27 cellular contexts compared by ENCODE assay signal in the genomic region with DNA sequence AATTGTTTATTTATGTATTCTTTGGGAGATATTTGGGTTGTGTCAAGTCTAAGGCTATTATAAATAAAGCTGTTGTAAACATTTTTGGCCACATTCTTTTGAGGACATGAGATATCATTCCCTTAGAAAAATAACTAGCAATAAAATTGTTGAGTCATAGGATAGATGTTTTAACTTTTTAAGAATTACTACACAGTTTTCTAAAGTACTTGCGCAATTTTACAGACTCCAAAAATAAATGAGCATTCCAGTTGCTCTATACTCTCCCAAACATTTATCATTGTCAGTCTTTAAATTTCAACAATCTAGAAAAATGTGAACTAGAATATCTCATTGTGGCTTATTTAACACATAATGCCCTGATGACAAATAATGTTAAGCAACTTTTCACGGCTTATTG.
A peak's percentile ranks its signal among the peaks of the same experiment; 100 is the strongest.
DNase-seq lines count a peak whose midpoint lies in the region; ATAC-seq, FAIRE-seq and TF ChIP-seq lines count a peak whose summit lies in the region.
"Had no signal": no experiment of that assay in that cellular context is flagged by ENCODE, and none has a peak within 500 bp of the region (broad histone marks: within the 10 kb centered on the region; RNA-seq: fewer than 3 reads in every experiment).

No MANE protein-coding gene starts in this region.

- H3K36me3 ChIP-seq in heart right ventricle = no peaks in the 10 kb centered on the region
- H3K36me3 ChIP-seq: SJSA1 had no signal

- no peaks in the 10 kb centered on the region for H3K4me1 ChIP-seq in heart right ventricle
- H3K4me1 ChIP-seq: SJSA1 had no signal

- no peak for ATAC-seq in activated CD8-positive, alpha-beta T cell treated with anti-CD3 and anti-CD28 coated beads for 36 hours
- ATAC-seq in GM18907 (IDR thresholded peaks at IDR 0.05; ENCODE audit: unreplicated experiment) (no peak), heart right ventricle (no peak)
- ATAC-seq in activated CD8-positive, alpha-beta memory T cell treated with anti-CD3 and anti-CD28 coated beads, Interleukin-2, amount 10 ng/mL, durations not matched to agents 7 days and 5 days = no peak
- ATAC-seq: CD8-positive, alpha-beta T cell had no signal

- CTCF ChIA-PET in activated CD8-positive, alpha-beta T cell treated with anti-CD3 and anti-CD28 coated beads for 36 hours (lab: Charles Lee) = no interaction called here
- CTCF ChIA-PET in activated CD8-positive, alpha-beta memory T cell treated with anti-CD3 and anti-CD28 coated beads, Interleukin-2, amount 10 ng/mL, durations not matched to agents 7 days and 5 days (lab: Charles Lee) = no interaction called here

- H3K27me3 ChIP-seq in heart right ventricle = no peaks in the 10 kb centered on the region
- H3K27me3 ChIP-seq: SJSA1 had no signal

- FAIRE-seq in HTR-8/SVneo (lab: Jason Lieb, UNC) = no peak

- H3K36me3 Mint-ChIP-seq in activated CD8-positive, alpha-beta T cell treated with anti-CD3 and anti-CD28 coated beads for 36 hours (ENCODE audit: low read depth) = no peaks in the 10 kb centered on the region
- no peaks in the 10 kb centered on the region for H3K36me3 Mint-ChIP-seq in activated CD8-positive, alpha-beta memory T cell treated with anti-CD3 and anti-CD28 coated beads, Interleukin-2, amount 10 ng/mL, durations not matched to agents 7 days and 5 days
- H3K36me3 Mint-ChIP-seq: CD8-positive, alpha-beta T cell; IgD-negative memory B cell had no signal

- no peak overlapping the region for H3K27ac ChIP-seq in heart right ventricle
- H3K27ac ChIP-seq: C4-2B, GM23248, KMS-11, SJSA1 had no signal

- 84 to 86% methylated on average over 2 of the region's 2 CpGs for WGBS in heart right ventricle, 2 donors

- no peaks in the 10 kb centered on the region for H3K4me1 Mint-ChIP-seq in activated CD8-positive, alpha-beta T cell treated with anti-CD3 and anti-CD28 coated beads for 36 hours (ENCODE audit: low read depth)
- H3K4me1 Mint-ChIP-seq in activated CD8-positive, alpha-beta memory T cell treated with anti-CD3 and anti-CD28 coated beads, Interleukin-2, amount 10 ng/mL, durations not matched to agents 7 days and 5 days = no peaks in the 10 kb centered on the region
- H3K4me1 Mint-ChIP-seq: B cell, IgD-negative memory B cell had no signal

- no peak overlapping the region for H3K27ac Mint-ChIP-seq in activated CD8-positive, alpha-beta T cell treated with anti-CD3 and anti-CD28 coated beads for 36 hours
- H3K27ac Mint-ChIP-seq in activated CD8-positive, alpha-beta memory T cell treated with anti-CD3 and anti-CD28 coated beads, Interleukin-2, amount 10 ng/mL, durations not matched to agents 7 days and 5 days = no peak overlapping the region
- H3K27ac Mint-ChIP-seq: B cell; CD8-positive, alpha-beta T cell; IgD-negative memory B cell had no signal

- H3K4me3 Mint-ChIP-seq in activated CD8-positive, alpha-beta T cell treated with anti-CD3 and anti-CD28 coated beads for 36 hours = no peak overlapping the region
- H3K4me3 Mint-ChIP-seq in activated CD8-positive, alpha-beta memory T cell treated with anti-CD3 and anti-CD28 coated beads, Interleukin-2, amount 10 ng/mL, durations not matched to agents 7 days and 5 days = no peak overlapping the region
- H3K4me3 Mint-ChIP-seq: B cell; CD8-positive, alpha-beta T cell; IgD-negative memory B cell had no signal

- POLR2A ChIA-PET in activated CD8-positive, alpha-beta T cell treated with anti-CD3 and anti-CD28 coated beads for 36 hours (lab: Charles Lee) = no interaction called here

- peaks cover 15% of the 10 kb centered on the region for H3K9me3 Mint-ChIP-seq in activated CD8-positive, alpha-beta T cell treated with anti-CD3 and anti-CD28 coated beads for 36 hours
- H3K9me3 Mint-ChIP-seq in activated CD8-positive, alpha-beta memory T cell treated with anti-CD3 and anti-CD28 coated beads, Interleukin-2, amount 10 ng/mL, durations not matched to agents 7 days and 5 days (ENCODE audit: low read depth) = peaks cover 4% of the 10 kb centered on the region

- TF ChIP-seq CTCF in fibroblast of villous mesenchyme (IDR thresholded peaks at IDR 0.05; ENCODE audit: insufficient read depth, low read depth, low read length) (no peak), heart right ventricle (IDR thresholded peaks at IDR 0.05) (no peak)
- no peak for TF ChIP-seq CTCF in activated CD8-positive, alpha-beta T cell treated with anti-CD3 and anti-CD28 coated beads for 36 hours (IDR thresholded peaks at IDR 0.05)

- no peak overlapping the region for H3K4me3 ChIP-seq in fibroblast of villous mesenchyme (ENCODE audit: low read depth, low read length)
- H3K4me3 ChIP-seq in heart right ventricle = no peak overlapping the region
- H3K4me3 ChIP-seq: GM23248, SJSA1 had no signal

- intact Hi-C loops in activated CD8-positive, alpha-beta T cell treated with anti-CD3 and anti-CD28 coated beads for 36 hours (cut with micrococcal nuclease) = no loop called here
- intact Hi-C loops in heart right ventricle (cut with DNase I) = no loop called here

- H3K9me3 ChIP-seq in heart right ventricle = peaks cover 0 to 43% (median 2%) of the 10 kb centered on the region in 11 donors

- DNase-seq in EL (peak; percentile 59), HTR-8/SVneo (ENCODE audit: insufficient read length, low spot score) (peak; percentile 3), amniotic epithelial cell (ENCODE audit: low read depth) (peak; percentile 71), fibroblast of villous mesenchyme (ENCODE audit: low read depth) (peak; percentile 27), heart right ventricle (no peak)
- no peak for DNase-seq in activated CD8-positive, alpha-beta T cell treated with anti-CD3 and anti-CD28 coated beads for 36 hours
- no peak for DNase-seq in activated CD8-positive, alpha-beta memory T cell treated with anti-CD3 and anti-CD28 coated beads, Interleukin-2, amount 10 ng/mL, durations not matched to agents 7 days and 5 days
- DNase-seq: CD8-positive, alpha-beta T cell; DMS79 treated with DMSO at 0.1 percent for 48 hours; GM23248; H7; MV-4-11; NCI-H1105; NCI-H1436 treated with DMSO at 0.1 percent for 48 hours; NCI-H1930; NCI-H446 treated with DMSO at 0.1 percent for 48 hours; NCI-H526; NCI-H82; NK-92 treated with Interleukin-12 subunit alpha and Interleukin-12 subunit beta, amount 100 ng/mL, for 24 hours; Right ventricle myocardium superior; RPMI8226 had no signal

- H3K27me3 Mint-ChIP-seq in activated CD8-positive, alpha-beta T cell treated with anti-CD3 and anti-CD28 coated beads for 36 hours = no peaks in the 10 kb centered on the region
- H3K27me3 Mint-ChIP-seq in activated CD8-positive, alpha-beta memory T cell treated with anti-CD3 and anti-CD28 coated beads, Interleukin-2, amount 10 ng/mL, durations not matched to agents 7 days and 5 days = no peaks in the 10 kb centered on the region
- H3K27me3 Mint-ChIP-seq: B cell, IgD-negative memory B cell had no signal

Comparison
In these comparisons a context has a peak if more than half of its experiments do, and no peak if none do; other contexts are left out.
1. DNase-seq: peak in EL (single experiment), HTR-8/SVneo (single experiment), amniotic epithelial cell (single experiment) and fibroblast of villous mesenchyme (single experiment); none in activated CD8-positive, alpha-beta T cell treated with anti-CD3 and anti-CD28 coated beads for 36 hours (single experiment), heart right ventricle (0 of 2) and activated CD8-positive, alpha-beta memory T cell treated with anti-CD3 and anti-CD28 coated beads, Interleukin-2, amount 10 ng/mL, durations not matched to agents 7 days and 5 days (single experiment).